ENCODE assay signal across 29 cellular contexts in genomic region chrX:24229400-24229879, GRCh38.
"Had no signal": no experiment of that assay in that cellular context is flagged by ENCODE, and none has a peak within 500 bp of the region (broad histone marks: within the 10 kb centered on the region; RNA-seq: fewer than 3 reads in every experiment).

No MANE protein-coding gene starts in this region.

- H3K36me3 ChIP-seq: gastroesophageal sphincter, left lung, right lobe of liver, vagina, WERI-Rb-1 had no signal

- FAIRE-seq: TTC549 had no signal

- H3K9me3 ChIP-seq: gastroesophageal sphincter, mucosa of descending colon, right lobe of liver, vagina had no signal

- H3K4me3 ChIP-seq: gastroesophageal sphincter, left lung, lung, mucosa of descending colon, right lobe of liver, vagina had no signal

- H3K27me3 ChIP-seq: gastroesophageal sphincter, right lobe of liver, vagina had no signal

- DNase-seq: activated CD4-positive, alpha-beta T cell treated with anti-CD3 and anti-CD28 coated beads for 48 hours; activated CD4-positive, alpha-beta T cell treated with anti-CD3 and anti-CD28 coated beads, Interleukin-2, amount 50 U/mL, for 48 hours; activated CD8-positive, alpha-beta memory T cell treated with anti-CD3 and anti-CD28 coated beads, Interleukin-2, amount 50 U/mL, for 4 hours; activated gamma-delta T cell; activated naive CD4-positive, alpha-beta T cell treated with anti-CD3 and anti-CD28 coated beads, Interleukin-2, amount 10 ng/mL, durations not matched to agents 7 days and 5 days; activated naive CD8-positive, alpha-beta T cell treated with anti-CD3 and anti-CD28 coated beads, Interleukin-2, amount 10 ng/mL, durations not matched to agents 7 days and 5 days; activated T-cell treated with anti-CD3 and anti-CD28 coated beads, Interleukin-2, amount 50 U/mL, for 1 hour; amniotic stem cell; caudate nucleus; cortex of kidney; effector memory CD8-positive, alpha-beta T cell; erythroblast; head of caudate nucleus; left lung; mucosa of descending colon; posterior cingulate gyrus; right lobe of liver; stimulated activated CD4-positive, alpha-beta T cell treated with anti-CD3 and anti-CD28 coated beads, Interleukin-12 subunit alpha, Interleukin-12 subunit beta, amount 100 ng/mL, for 4 hours; stimulated activated CD4-positive, alpha-beta T cell treated with anti-CD3 and anti-CD28 coated beads, Interleukin-4, amount 100 ng/mL, for 1 hour; stimulated activated naive CD8-positive, alpha-beta T cell treated with anti-CD3 and anti-CD28 coated beads, Interleukin-15, amount 100 ng/mL, for 72 hours; substantia nigra; WERI-Rb-1 had no signal

- ATAC-seq: activated CD4-positive, CD25-positive, alpha-beta regulatory T cell treated with anti-CD3 and anti-CD28 coated beads, Interleukin-2, amount 50 U/mL, for 24 hours; effector memory CD8-positive, alpha-beta T cell; gastroesophageal sphincter; left lung; mucosa of descending colon; natural killer cell treated with Interleukin-12 subunit alpha and Interleukin-12 subunit beta and Interleukin-15 and Interleukin-18, amount 100 ng/mL, for 72 hours; right lobe of liver; stimulated activated effector memory CD8-positive, alpha-beta T cell treated with anti-CD3 and anti-CD28 coated beads, Interleukin-12 subunit alpha, Interleukin-12 subunit beta, amount 100 ng/mL, for 72 hours; stimulated activated naive CD8-positive, alpha-beta T cell treated with anti-CD3 and anti-CD28 coated beads, Interleukin-15, amount 100 ng/mL, for 72 hours had no signal

- H3K27ac ChIP-seq: gastroesophageal sphincter, left lung, right lobe of liver, vagina, WERI-Rb-1 had no signal

- H3K4me1 ChIP-seq: left lung, right lobe of liver, vagina had no signal
